29 cellular contexts compared by ENCODE assay signal in the genomic region with DNA sequence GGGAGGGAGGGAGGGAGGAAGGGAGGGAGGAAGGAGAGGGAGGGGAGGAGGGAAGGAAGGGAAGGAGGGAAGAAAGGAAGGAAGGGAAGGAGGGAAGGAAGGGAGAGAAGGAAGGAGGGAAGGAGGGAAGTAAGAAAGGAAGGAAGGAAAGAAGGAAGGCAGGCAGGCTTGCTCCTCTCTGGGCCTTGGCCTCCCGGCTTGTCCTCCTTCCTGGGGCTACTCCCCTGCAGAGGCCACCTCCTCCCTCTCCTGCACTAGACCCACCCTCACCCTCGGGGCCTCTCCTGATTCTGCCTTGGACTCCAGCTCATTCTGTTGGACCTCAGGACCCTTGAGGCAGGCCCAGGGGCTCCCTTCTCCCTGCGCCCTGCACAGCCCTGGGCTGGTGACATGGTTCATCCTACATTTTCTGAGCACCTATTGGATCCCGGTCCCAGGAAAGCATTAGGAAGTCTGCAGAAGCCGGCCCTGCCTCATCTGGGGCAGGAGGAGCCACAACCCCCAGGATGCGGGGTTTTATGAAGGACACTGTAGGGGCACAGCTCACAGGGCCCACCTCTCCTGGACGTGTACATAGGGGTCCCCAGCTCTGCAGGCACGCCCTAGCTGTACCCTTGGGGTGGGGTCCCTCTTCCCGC. TPM values are rescaled to one million over a fixed set of nuclear protein-coding genes. Genes with fewer than 3 reads are reported as not detected.
"Had no signal": no experiment of that assay in that cellular context is flagged by ENCODE, and none has a peak within 500 bp of the region (broad histone marks: within the 10 kb centered on the region; RNA-seq: fewer than 3 reads in every experiment).

No MANE protein-coding gene starts in this region.

- FAIRE-seq: astrocyte, RCC 7860 had no signal

- H3K4me3 Mint-ChIP-seq: activated B cell treated with CpG ODN at 0.5 μM for 24 hours; activated CD4-positive, alpha-beta memory T cell treated with anti-CD3 and anti-CD28 coated beads for 36 hours; activated CD4-positive, alpha-beta T cell treated with anti-CD3 and anti-CD28 coated beads, Interleukin-2, amount 10 ng/mL, durations not matched to agents 24 days and 14 days; activated naive CD4-positive, alpha-beta T cell treated with anti-CD3 and anti-CD28 coated beads for 36 hours; activated naive CD8-positive, alpha-beta T cell; activated T-helper 17 cell treated with anti-CD3 and anti-CD28 coated beads, Interleukin-2, amount 50 U/mL, for 72 hours; central memory CD8-positive, alpha-beta T cell; T-helper 17 cell had no signal

- DNase-seq: activated B cell treated with CpG ODN at 0.5 μM for 24 hours; activated CD4-positive, alpha-beta memory T cell treated with anti-CD3 and anti-CD28 coated beads for 36 hours; activated CD4-positive, alpha-beta T cell treated with anti-CD3 and anti-CD28 coated beads for 1 hour; activated CD4-positive, alpha-beta T cell treated with anti-CD3 and anti-CD28 coated beads, Interleukin-2, amount 10 ng/mL, durations not matched to agents 24 days and 14 days; activated CD8-positive, alpha-beta memory T cell treated with anti-CD3 and anti-CD28 coated beads for 24 hours; activated gamma-delta T cell; activated naive CD4-positive, alpha-beta T cell treated with anti-CD3 and anti-CD28 coated beads for 36 hours; activated T-cell treated with anti-CD3 and anti-CD28 coated beads for 4 hours; activated T-cell treated with anti-CD3 and anti-CD28 coated beads, Interleukin-2, amount 50 U/mL, for 48 hours; amygdala; NCI-H1048; NCI-H146; NCI-H187 treated with DMSO at 0.1 percent for 48 hours; NCI-H2081 treated with DMSO at 0.1 percent for 48 hours; NCI-H446; NCI-H524; PC-3; SHP77 treated with DMSO at 0.1 percent for 48 hours; T-helper 17 cell; T-helper 9 cell had no signal

- H3K27ac Mint-ChIP-seq: activated CD4-positive, alpha-beta memory T cell treated with anti-CD3 and anti-CD28 coated beads for 36 hours; activated CD4-positive, alpha-beta T cell treated with anti-CD3 and anti-CD28 coated beads, Interleukin-2, amount 10 ng/mL, durations not matched to agents 24 days and 14 days; activated naive CD4-positive, alpha-beta T cell treated with anti-CD3 and anti-CD28 coated beads for 36 hours; activated naive CD8-positive, alpha-beta T cell; activated T-helper 17 cell treated with anti-CD3 and anti-CD28 coated beads, Interleukin-2, amount 50 U/mL, for 72 hours; T-helper 17 cell had no signal

- H3K4me1 Mint-ChIP-seq: activated B cell treated with CpG ODN at 0.5 μM for 24 hours; activated CD4-positive, alpha-beta T cell treated with anti-CD3 and anti-CD28 coated beads, Interleukin-2, amount 10 ng/mL, durations not matched to agents 24 days and 14 days; activated T-helper 17 cell treated with anti-CD3 and anti-CD28 coated beads, Interleukin-2, amount 50 U/mL, for 72 hours; central memory CD8-positive, alpha-beta T cell; T-helper 17 cell had no signal

- H3K9me3 Mint-ChIP-seq: activated B cell treated with CpG ODN at 0.5 μM for 24 hours; activated CD4-positive, alpha-beta memory T cell treated with anti-CD3 and anti-CD28 coated beads for 36 hours; activated CD4-positive, alpha-beta T cell treated with anti-CD3 and anti-CD28 coated beads, Interleukin-2, amount 10 ng/mL, durations not matched to agents 24 days and 14 days; activated naive CD4-positive, alpha-beta T cell treated with anti-CD3 and anti-CD28 coated beads for 36 hours; activated T-helper 17 cell treated with anti-CD3 and anti-CD28 coated beads, Interleukin-2, amount 50 U/mL, for 72 hours; brain; central memory CD8-positive, alpha-beta T cell had no signal

- H3K36me3 Mint-ChIP-seq: activated CD4-positive, alpha-beta memory T cell treated with anti-CD3 and anti-CD28 coated beads for 36 hours; activated naive CD8-positive, alpha-beta T cell; brain had no signal

- ATAC-seq: activated T-helper 17 cell treated with anti-CD3 and anti-CD28 coated beads, Interleukin-2, amount 50 U/mL, for 72 hours; PC-3; T-helper 17 cell had no signal

RNA-seq across cellular contexts. Expression of a gene that starts 23.0 kb away (rescaled TPM):
- total RNA-seq: activated B cell treated with CpG ODN at 0.5 μM for 24 hours; activated CD4-positive, alpha-beta memory T cell treated with anti-CD3 and anti-CD28 coated beads for 36 hours; activated CD4-positive, alpha-beta T cell treated with anti-CD3 and anti-CD28 coated beads, Interleukin-2, amount 10 ng/mL, durations not matched to agents 24 days and 14 days; activated naive CD4-positive, alpha-beta T cell treated with anti-CD3 and anti-CD28 coated beads for 36 hours; astrocyte; LHCN-M2; M059J; PC-3; SK-MEL-5 had no signal
